In genomic region chr10:35136263-35136815, GRCh38 we compare ENCODE assay signal across 8 cellular contexts. TPM values are rescaled to one million over a fixed set of nuclear protein-coding genes. Genes with fewer than 3 reads are reported as not detected.
DNase-seq lines count a peak whose midpoint lies in the region; ATAC-seq, FAIRE-seq and TF ChIP-seq lines count a peak whose summit lies in the region.

No MANE protein-coding gene starts in this region.

- ATAC-seq in A549, result peak; percentile 39 to 51; a peak in 4 of 6 replicates
- ATAC-seq in GM18520 (IDR thresholded peaks at IDR 0.05; ENCODE audit: unreplicated experiment), result peak; percentile 44
- ATAC-seq in HG02840 (IDR thresholded peaks at IDR 0.05; ENCODE audit: low FRiP score, unreplicated experiment), result peak; percentile 43

- no peaks in the 10 kb centered on the region for H3K36me3 ChIP-seq in OCI-LY1 (ENCODE audit: insufficient read depth, low read length)

- WGBS in A549 (ENCODE audit: missing lambda C conversion rate), result 85% methylated on average over 4 of the region's 4 CpGs

- TF ChIP-seq RAD21 in A549 (conservative IDR thresholded peaks at IDR 0.05 in 1 of 2, IDR thresholded peaks at IDR 0.05 in 1 of 2), result no peak

- FAIRE-seq in A549 (lab: Jason Lieb, UNC), result no peak

- H3K27me3 ChIP-seq in OCI-LY1 (ENCODE audit: insufficient read depth, low read length), result no peaks in the 10 kb centered on the region

- no peak for TF ChIP-seq EP300 in A549 (IDR thresholded peaks at IDR 0.05)

- DNase-seq in A549 (ENCODE audit: low read depth in 1 of 2, low spot score in 1 of 2), result no peak
- DNase-seq in cerebellar nuclear complex (lab: John Stamatoyannopoulos, UW), result no peak
- no peak for DNase-seq in DMS79 treated with DMSO at 0.1 percent for 48 hours (lab: John Stamatoyannopoulos, UW)
- DNase-seq in pons (ENCODE audit: low spot score), result no peak
- DNase-seq in occipital lobe (lab: John Stamatoyannopoulos, UW), result no peak

- POLR2A ChIA-PET in A549 (lab: Yijun Ruan, JAX), result no interaction called here

- no peaks in the 10 kb centered on the region for H3K9me2 ChIP-seq in OCI-LY1 (ENCODE audit: low read depth, low read length)

- peaks cover 9% of the 10 kb centered on the region; the same call in 1 of the 3 replicates for H3K4me1 ChIP-seq in A549
- peaks cover 28% of the 10 kb centered on the region for H3K4me1 ChIP-seq in OCI-LY1 (ENCODE audit: insufficient read depth, low read length, severe bottlenecking)

- CTCF ChIA-PET in A549 (lab: Yijun Ruan, JAX), result interaction anchor here (0.6 to 1.9 kb wide), 3 partner anchors 10 to 18 kb away, joined by 3 to 5 read pairs (median 3); partner anchors contain the start of gene CREM

- H3K9me3 ChIP-seq in A549 (no peaks in the 10 kb centered on the region), OCI-LY1 (ENCODE audit: low read length) (no peaks in the 10 kb centered on the region)

- no peak overlapping the region for H3K4me3 ChIP-seq in A549
- no peak overlapping the region for H3K4me3 ChIP-seq in OCI-LY1 (ENCODE audit: low read depth, low read length, poor library complexity, severe bottlenecking)

- H3F3A ChIP-seq in OCI-LY1 (ENCODE audit: insufficient read depth, low read length), result no peaks in the 10 kb centered on the region

- no peak overlapping the region for H2AFZ ChIP-seq in OCI-LY1 (ENCODE audit: low read length)

- TF ChIP-seq POLR2A in A549 (IDR thresholded peaks at IDR 0.05; ENCODE audit: low read length), result no peak

- H4K20me1 ChIP-seq in OCI-LY1 (ENCODE audit: insufficient read depth, low read length), result no peaks in the 10 kb centered on the region

- H3K4me2 ChIP-seq in A549 (no peak overlapping the region), OCI-LY1 (ENCODE audit: low read length) (peak overlapping the region; percentile 14; the same call in 1 of the 2 replicates)

- no peak for TF ChIP-seq CTCF in A549 (IDR thresholded peaks at IDR 0.05)
- TF ChIP-seq CTCF in OCI-LY1 (IDR thresholded peaks at IDR 0.05; ENCODE audit: low read length), result no peak

- no peak overlapping the region for H3K27ac ChIP-seq in A549
- no peak overlapping the region for H3K27ac ChIP-seq in OCI-LY1 (ENCODE audit: low read depth, low read length, poor library complexity, severe bottlenecking)

- no peaks in the 10 kb centered on the region for H3K79me2 ChIP-seq in OCI-LY1 (ENCODE audit: insufficient read depth, low read length)

- H3K9ac ChIP-seq in OCI-LY1 (ENCODE audit: low read length), result no peak overlapping the region

TF ChIP-seq in A549, 52 proteins besides CTCF, POLR2A, EP300 and RAD21:
- TF ChIP-seq MYC (IDR thresholded peaks at IDR 0.05; ENCODE audit: borderline replicate concordance, low read length) (no peak), BHLHE40 (IDR thresholded peaks at IDR 0.05; ENCODE audit: low read depth, low read length) (no peak), KDM5A (IDR thresholded peaks at IDR 0.05) (no peak), USF2 (IDR thresholded peaks at IDR 0.05) (no peak)

RNA-seq across cellular contexts. Expression of gene CREM, which starts 9.7 kb away (rescaled TPM):
- polyA plus RNA-seq in A549 (2011; rRNA removed) (94.5 and 112 TPM in 2 replicates), A549 (2017; fragmentation: RNase III; extraction: RNeasy Plus Mini Kit Qiagen cat#74134 plus additional on column Dnase treatment) (47.2 to 56.6 TPM (median 53.3 TPM) in 3 replicates)
- 38.7 and 43.8 TPM in 2 replicates for polyA plus RNA-seq in A549 (2012; cell fraction: cytosol; rRNA removed)
- 16.4 and 19.2 TPM in 2 replicates for polyA plus RNA-seq in A549 (2012; cell fraction: nucleus; rRNA removed)
- polyA minus RNA-seq in A549 (2011; rRNA and poly(A)+ RNA removed), result 27.7 and 33.3 TPM in 2 replicates
- total RNA-seq in occipital lobe, result 16.5 TPM

RNA-seq across cellular contexts. Expression of gene CUL2, which starts 46.2 kb away (rescaled TPM):
- polyA plus RNA-seq in A549 (2011; rRNA removed) (26.6 and 35.1 TPM in 2 replicates), A549 (2017; fragmentation: RNase III; extraction: RNeasy Plus Mini Kit Qiagen cat#74134 plus additional on column Dnase treatment) (26.8 to 28.8 TPM (median 27.8 TPM) in 3 replicates)
- polyA plus RNA-seq in A549 (2012; cell fraction: cytosol; rRNA removed), result 7.7 and 8.2 TPM in 2 replicates
- polyA plus RNA-seq in A549 (2012; cell fraction: nucleus; rRNA removed), result 5.8 and 7.7 TPM in 2 replicates
- 11.9 and 13.0 TPM in 2 replicates for polyA minus RNA-seq in A549 (2011; rRNA and poly(A)+ RNA removed)
- total RNA-seq in occipital lobe, result 55.1 TPM
